In genomic region chr3:5051772-5052171, GRCh38 we compare ENCODE assay signal across 13 cellular contexts.
DNase-seq lines count a peak whose midpoint lies in the region; ATAC-seq, FAIRE-seq and TF ChIP-seq lines count a peak whose summit lies in the region.
"Had no signal": no experiment of that assay in that cellular context is flagged by ENCODE, and none has a peak within 500 bp of the region (broad histone marks: within the 10 kb centered on the region; RNA-seq: fewer than 3 reads in every experiment).

No MANE protein-coding gene starts in this region.

- H3K4me1 Mint-ChIP-seq in activated naive CD4-positive, alpha-beta T cell treated with anti-CD3 and anti-CD28 coated beads, Interleukin-2, amount 10 ng/mL, durations not matched to agents 7 days and 5 days = peaks cover 18% of the 10 kb centered on the region
- H3K4me1 Mint-ChIP-seq in astrocyte (ENCODE audit: low read depth, unreplicated experiment) = peaks cover 30% of the 10 kb centered on the region
- peaks cover 0 to 25% (median 3%) of the 10 kb centered on the region in 4 donors for H3K4me1 Mint-ChIP-seq in naive thymus-derived CD8-positive, alpha-beta T cell

- ATAC-seq in activated naive CD4-positive, alpha-beta T cell treated with anti-CD3 and anti-CD28 coated beads, Interleukin-2, amount 50 U/mL, for 72 hours = peak; percentile 66 to 82
- peak; percentile 57 for ATAC-seq in HG03159 (IDR thresholded peaks at IDR 0.05; ENCODE audit: unreplicated experiment)
- ATAC-seq in naive thymus-derived CD8-positive, alpha-beta T cell = no peak
- ATAC-seq: left ventricle myocardium superior had no signal

- H3K79me2 ChIP-seq in astrocyte (ENCODE audit: insufficient read depth, low read length) = no peaks in the 10 kb centered on the region

- H3K4me3 Mint-ChIP-seq in activated naive CD4-positive, alpha-beta T cell treated with anti-CD3 and anti-CD28 coated beads, Interleukin-2, amount 10 ng/mL, durations not matched to agents 7 days and 5 days = no peak overlapping the region
- H3K4me3 Mint-ChIP-seq in astrocyte (ENCODE audit: unreplicated experiment) = no peak overlapping the region
- H3K4me3 Mint-ChIP-seq in naive thymus-derived CD8-positive, alpha-beta T cell = no peak overlapping the region
- H3K4me3 Mint-ChIP-seq: activated T-cell treated with anti-CD3 and anti-CD28 coated beads, Interleukin-2, amount 50 U/mL, for 4 hours had no signal

- no peak overlapping the region for H3K27ac ChIP-seq in astrocyte (ENCODE audit: low read depth, low read length)
- H3K27ac ChIP-seq: BLaER1 had no signal

- no peak for DNase-seq in activated naive CD4-positive, alpha-beta T cell treated with anti-CD3 and anti-CD28 coated beads, Interleukin-2, amount 50 U/mL, for 72 hours (ENCODE audit: low spot score in 2 of 2)
- no peak for DNase-seq in activated naive CD4-positive, alpha-beta T cell treated with anti-CD3 and anti-CD28 coated beads, Interleukin-2, amount 10 ng/mL, durations not matched to agents 7 days and 5 days
- no peak for DNase-seq in astrocyte (ENCODE audit: low read depth)
- no peak for DNase-seq in stimulated activated naive CD4-positive, alpha-beta T cell (lab: John Stamatoyannopoulos, UW)
- no peak for DNase-seq in SIG-M5 (lab: John Stamatoyannopoulos, UW)
- DNase-seq in NCI-H345 (lab: John Stamatoyannopoulos, UW) = no peak
- DNase-seq in naive thymus-derived CD8-positive, alpha-beta T cell = no peak
- DNase-seq: activated T-cell treated with anti-CD3 and anti-CD28 coated beads, Interleukin-2, amount 50 U/mL, for 4 hours; foreskin fibroblast; HCEC 1CT; left ventricle myocardium superior had no signal

- TF ChIP-seq CTCF in astrocyte (IDR thresholded peaks at IDR 0.05; ENCODE audit: insufficient read depth, low read depth, low read length) = no peak

- H3K9me3 Mint-ChIP-seq in activated naive CD4-positive, alpha-beta T cell treated with anti-CD3 and anti-CD28 coated beads, Interleukin-2, amount 50 U/mL, for 72 hours = peaks cover 0 to 11% of the 10 kb centered on the region in 2 donors
- H3K9me3 Mint-ChIP-seq in activated naive CD4-positive, alpha-beta T cell treated with anti-CD3 and anti-CD28 coated beads, Interleukin-2, amount 10 ng/mL, durations not matched to agents 7 days and 5 days = peaks cover 11% of the 10 kb centered on the region
- no peaks in the 10 kb centered on the region for H3K9me3 Mint-ChIP-seq in astrocyte (ENCODE audit: unreplicated experiment)
- peaks cover 0 to 6% (median 0%) of the 10 kb centered on the region in 9 donors for H3K9me3 Mint-ChIP-seq in naive thymus-derived CD8-positive, alpha-beta T cell

- peaks cover 14% of the 10 kb centered on the region for H3K4me1 ChIP-seq in astrocyte (ENCODE audit: insufficient read depth, low read length)

- H2AFZ ChIP-seq in astrocyte (ENCODE audit: low read depth, low read length) = no peak overlapping the region

- peaks cover 0 to 23% of the 10 kb centered on the region in 2 donors for H3K36me3 Mint-ChIP-seq in activated naive CD4-positive, alpha-beta T cell treated with anti-CD3 and anti-CD28 coated beads, Interleukin-2, amount 50 U/mL, for 72 hours
- H3K36me3 Mint-ChIP-seq in activated naive CD4-positive, alpha-beta T cell treated with anti-CD3 and anti-CD28 coated beads, Interleukin-2, amount 10 ng/mL, durations not matched to agents 7 days and 5 days = peaks cover 3% of the 10 kb centered on the region
- H3K36me3 Mint-ChIP-seq in astrocyte (ENCODE audit: low read depth, unreplicated experiment) = no peaks in the 10 kb centered on the region
- H3K36me3 Mint-ChIP-seq in naive thymus-derived CD8-positive, alpha-beta T cell = peaks cover 0 to 7% (median 0%) of the 10 kb centered on the region in 3 donors

- H3K9me3 ChIP-seq in astrocyte (ENCODE audit: insufficient read depth, low read depth, low read length) = no peaks in the 10 kb centered on the region

- no peaks in the 10 kb centered on the region for H3K36me3 ChIP-seq in astrocyte (ENCODE audit: insufficient read depth, low read length)
- H3K36me3 ChIP-seq: BLaER1 had no signal

- no peak overlapping the region for H3K4me3 ChIP-seq in astrocyte (ENCODE audit: insufficient read depth, low read depth, low read length)
- H3K4me3 ChIP-seq: BLaER1 had no signal

- POLR2A ChIA-PET in naive thymus-derived CD8-positive, alpha-beta T cell (lab: Charles Lee) = no interaction called here

- CTCF ChIA-PET in activated naive CD4-positive, alpha-beta T cell treated with anti-CD3 and anti-CD28 coated beads, Interleukin-2, amount 10 ng/mL, durations not matched to agents 7 days and 5 days (lab: Charles Lee) = interaction anchor here (0.7 to 10.8 kb wide), 5 partner anchors 12 to 420 kb away, joined by 3 to 200 read pairs (median 6); no protein-coding TSS in a partner anchor

- no peak overlapping the region for H3K9ac ChIP-seq in astrocyte (ENCODE audit: low read length)
- H3K9ac ChIP-seq: BLaER1 had no signal

- no peak for FAIRE-seq in astrocyte (lab: Jason Lieb, UNC)

- H3K27me3 Mint-ChIP-seq in activated naive CD4-positive, alpha-beta T cell treated with anti-CD3 and anti-CD28 coated beads, Interleukin-2, amount 10 ng/mL, durations not matched to agents 7 days and 5 days = peaks cover 3% of the 10 kb centered on the region
- H3K27me3 Mint-ChIP-seq in astrocyte (ENCODE audit: low read depth, unreplicated experiment) = peaks cover 2% of the 10 kb centered on the region
- H3K27me3 Mint-ChIP-seq in naive thymus-derived CD8-positive, alpha-beta T cell = peaks cover 0 to 2% (median 0%) of the 10 kb centered on the region in 5 donors

- no peaks in the 10 kb centered on the region for H3K27me3 ChIP-seq in astrocyte (ENCODE audit: insufficient read depth, low read length)
- H3K27me3 ChIP-seq: BLaER1 had no signal

- no peak overlapping the region for H3K4me2 ChIP-seq in astrocyte (ENCODE audit: low read length)
- H3K4me2 ChIP-seq: BLaER1 had no signal

- H3K27ac Mint-ChIP-seq in activated naive CD4-positive, alpha-beta T cell treated with anti-CD3 and anti-CD28 coated beads, Interleukin-2, amount 50 U/mL, for 72 hours = peak overlapping the region in 1 of 2 donors; percentile 31
- no peak overlapping the region for H3K27ac Mint-ChIP-seq in activated naive CD4-positive, alpha-beta T cell treated with anti-CD3 and anti-CD28 coated beads, Interleukin-2, amount 10 ng/mL, durations not matched to agents 7 days and 5 days
- H3K27ac Mint-ChIP-seq in astrocyte (ENCODE audit: unreplicated experiment) = peak overlapping the region; percentile 43
- H3K27ac Mint-ChIP-seq in naive thymus-derived CD8-positive, alpha-beta T cell = no peak overlapping the region

- H4K20me1 ChIP-seq in astrocyte (ENCODE audit: insufficient read depth, low read length) = no peaks in the 10 kb centered on the region
- H4K20me1 ChIP-seq: BLaER1 had no signal

Comparison
In these comparisons a context has a peak if more than half of its experiments do, and no peak if none do; other contexts are left out.
1. ATAC-seq: peak in activated naive CD4-positive, alpha-beta T cell treated with anti-CD3 and anti-CD28 coated beads, Interleukin-2, amount 50 U/mL, for 72 hours (2 of 2) and HG03159 (single experiment); none in naive thymus-derived CD8-positive, alpha-beta T cell (0 of 2).